In the genomic region with DNA sequence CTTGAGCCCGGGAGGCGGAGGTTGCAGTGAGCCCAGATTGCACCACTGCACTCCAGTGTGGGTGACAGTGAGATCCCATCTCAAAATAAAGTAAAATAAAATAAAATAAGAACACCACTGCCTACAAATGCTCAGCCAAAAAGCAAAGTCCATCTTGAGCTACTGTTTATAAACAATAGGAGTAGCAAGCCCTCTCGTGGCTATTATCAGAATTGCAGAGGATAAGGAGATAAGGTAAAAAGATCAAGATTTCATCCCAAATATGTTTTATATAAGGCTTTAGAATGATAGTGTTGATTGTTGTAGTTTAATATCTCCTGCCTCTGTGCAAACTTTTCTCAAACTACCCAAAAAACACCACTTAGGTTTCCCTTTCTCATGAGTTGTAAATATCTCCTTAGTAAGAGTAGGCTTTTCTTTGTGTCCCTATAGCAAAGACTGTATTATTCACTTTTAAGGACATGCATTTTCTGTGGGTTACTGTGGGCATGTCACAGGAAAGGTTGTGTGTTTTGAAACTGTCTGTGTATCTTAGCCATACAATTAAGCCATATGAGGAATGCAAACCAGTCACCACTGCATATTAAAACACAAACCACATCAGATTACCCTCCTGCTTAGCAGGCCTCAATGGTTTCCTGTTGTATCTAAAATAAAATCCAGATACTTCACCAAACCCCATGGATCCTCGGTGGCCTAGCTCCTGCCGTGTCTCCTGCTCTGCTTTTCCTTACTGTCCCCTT, we compare ENCODE assay signal across 8 cellular contexts. TPM values are rescaled to one million over a fixed set of nuclear protein-coding genes. Genes with fewer than 3 reads are reported as not detected.
A peak's percentile ranks its signal among the peaks of the same experiment; 100 is the strongest.
DNase-seq lines count a peak whose midpoint lies in the region; ATAC-seq, FAIRE-seq and TF ChIP-seq lines count a peak whose summit lies in the region.

No MANE protein-coding gene starts in this region.

- no peak for TF ChIP-seq EP300 in tibial nerve (IDR thresholded peaks at IDR 0.05)

- TF ChIP-seq CTCF in CD14-positive monocyte (IDR thresholded peaks at IDR 0.05) (peak; percentile 90), astrocyte of the cerebellum (IDR thresholded peaks at IDR 0.05; ENCODE audit: low read depth, low read length, missing control alignments) (peak; percentile 66), tibial nerve (IDR thresholded peaks at IDR 0.05) (peak; percentile 57 to 73 (median 70))

- intact Hi-C loops in CD14-positive monocyte (cut with micrococcal nuclease), result loop anchor here (5.0 kb wide), 2 partner anchors 682 to 687 kb away; no protein-coding TSS in a partner anchor

- peaks cover 11 to 33% (median 24%) of the 10 kb centered on the region in 7 donors for H3K9me3 Mint-ChIP-seq in CD14-positive monocyte

- no peak overlapping the region for H3K4me3 Mint-ChIP-seq in CD14-positive monocyte

- H3K36me3 Mint-ChIP-seq in CD14-positive monocyte, result no peaks in the 10 kb centered on the region

- peaks cover 0 to 5% (median 2%) of the 10 kb centered on the region in 3 donors for H3K27me3 Mint-ChIP-seq in CD14-positive monocyte (ENCODE audit: low read depth in 3 of 3)

- no peaks in the 10 kb centered on the region for H3K4me1 ChIP-seq in tibial nerve

- H3K36me3 ChIP-seq in tibial nerve, result peaks cover 0 to 5% (median 0%) of the 10 kb centered on the region in 3 donors

- no peak for TF ChIP-seq POLR2A in GM12891 (IDR thresholded peaks at IDR 0.05; ENCODE audit: low read depth, low read length)
- TF ChIP-seq POLR2A in tibial nerve (IDR thresholded peaks at IDR 0.05), result no peak

- no peaks in the 10 kb centered on the region for H3K27me3 ChIP-seq in tibial nerve

- DNase-seq in CD14-positive monocyte (ENCODE audit: low spot score), result no peak
- no peak for DNase-seq in GM12891 (ENCODE audit: insufficient read length, low spot score)
- peak; percentile 14 for DNase-seq in NCI-H1417 treated with DMSO at 0.1 percent for 48 hours (lab: John Stamatoyannopoulos, UW)
- DNase-seq in astrocyte of the cerebellum (ENCODE audit: low read depth), result peak; percentile 42
- peak; percentile 26 for DNase-seq in islet precursor cell
- peak in 1 of 2 donors; percentile 80 for DNase-seq in tibial nerve (ENCODE audit: low spot score in 2 of 2)
- DNase-seq in activated CD8-positive, alpha-beta memory T cell treated with anti-CD3 and anti-CD28 coated beads, Interleukin-2, amount 50 U/mL, for 48 hours, result no peak

- H3K9me3 ChIP-seq in tibial nerve, result peaks cover 0 to 9% (median 3%) of the 10 kb centered on the region in 4 donors

- no peak overlapping the region for H3K4me3 ChIP-seq in astrocyte of the cerebellum (ENCODE audit: low read depth, low read length)
- no peak overlapping the region for H3K4me3 ChIP-seq in tibial nerve

- no peak overlapping the region for H3K27ac Mint-ChIP-seq in CD14-positive monocyte

- peak; percentile 55 for FAIRE-seq in GM12891 (lab: Jason Lieb, UNC)

- no peak overlapping the region for H3K27ac ChIP-seq in tibial nerve

- in situ Hi-C loops in astrocyte of the cerebellum (cut with HindIII; ENCODE audit: low sequenced_read_pairs), result no loop called here

- 59 to 60% methylated on average over 5 of the region's 5 CpGs for WGBS in tibial nerve, 2 donors

- peaks cover 8% of the 10 kb centered on the region for H3K4me1 Mint-ChIP-seq in CD14-positive monocyte

- ATAC-seq in GM19324 (IDR thresholded peaks at IDR 0.05; ENCODE audit: low FRiP score, unreplicated experiment), result no peak

TF ChIP-seq in GM12891, 5 proteins besides CTCF, POLR2A, EP300 and RAD21:
- TF ChIP-seq TAF1 (IDR thresholded peaks at IDR 0.05; ENCODE audit: low read depth, low read length) (no peak), POLR2AphosphoS5 (IDR thresholded peaks at IDR 0.05; ENCODE audit: low read depth, low read length) (no peak), POU2F2 (IDR thresholded peaks at IDR 0.05; ENCODE audit: low read depth, low read length) (no peak), PAX5 (IDR thresholded peaks at IDR 0.05; ENCODE audit: insufficient read depth, low read length, severe bottlenecking) (no peak), SPI1 (IDR thresholded peaks at IDR 0.05; ENCODE audit: low read depth, low read length) (no peak)

RNA-seq across cellular contexts. Expression of gene CKS2, which starts 31.8 kb away (rescaled TPM):
- polyA plus RNA-seq in CD14-positive monocyte, result 10 to 100 TPM; 12.3 to 14.5 TPM
- polyA plus RNA-seq in GM12891 (2012; ENCODE audit: low read depth, missing spikeins), result 360 TPM
- 1 to 10 TPM; 3.5 to 7.2 (median 6.1) TPM for total RNA-seq in tibial nerve

RNA-seq across cellular contexts. Expression of gene SECISBP2, which starts 39.1 kb away (rescaled TPM):
- polyA plus RNA-seq in CD14-positive monocyte, result 1 to 10 TPM; 8.6 to 9.8 TPM
- 15.7 TPM for polyA plus RNA-seq in GM12891 (2012; ENCODE audit: low read depth, missing spikeins)
- 10 to 100 TPM; 57.7 to 77.1 (median 64.8) TPM for total RNA-seq in tibial nerve

Comparison
In these comparisons a context has a peak if more than half of its experiments do, and no peak if none do; other contexts are left out.
1. DNase-seq: peak in NCI-H1417 treated with DMSO at 0.1 percent for 48 hours (single experiment), astrocyte of the cerebellum (single experiment) and islet precursor cell (single experiment); none in CD14-positive monocyte (single experiment), GM12891 (single experiment) and activated CD8-positive, alpha-beta memory T cell treated with anti-CD3 and anti-CD28 coated beads, Interleukin-2, amount 50 U/mL, for 48 hours (single experiment).
2. Peak in every context shown above with its lines, with median percentiles within 50 percentile points of each other: CTCF ChIP-seq.